Comparison of ENCODE assay signal across 15 cellular contexts in genomic region chr13:43245374-43245964, GRCh38.
A peak's percentile ranks its signal among the peaks of the same experiment; 100 is the strongest.
DNase-seq lines count a peak whose midpoint lies in the region; TF ChIP-seq lines count a peak whose summit lies in the region.
"Had no signal": no experiment of that assay in that cellular context is flagged by ENCODE, and none has a peak within 500 bp of the region (broad histone marks: within the 10 kb centered on the region; RNA-seq: fewer than 3 reads in every experiment).

No MANE protein-coding gene starts in this region.

- TF ChIP-seq CTCF in cardiac fibroblast (IDR thresholded peaks at IDR 0.05; ENCODE audit: low read depth, low read length) = no peak

- peak; percentile 49 for DNase-seq in AG08396 (ENCODE audit: low spot score)
- DNase-seq in M059J (ENCODE audit: low read depth) = peak; percentile 75
- DNase-seq in cardiac fibroblast (ENCODE audit: low read depth in 2 of 2) = peak; percentile 60 to 91
- peak; percentile 89 for DNase-seq in iris pigment epithelial cell (ENCODE audit: low read depth)
- no peak for DNase-seq in D341Med (ENCODE audit: low spot score)
- DNase-seq in 8988T = no peak
- DNase-seq in NCI-H1694 (lab: John Stamatoyannopoulos, UW) = no peak
- no peak for DNase-seq in NCI-H524 treated with DMSO at 0.1 percent for 48 hours (lab: John Stamatoyannopoulos, UW)
- DNase-seq: activated CD8-positive, alpha-beta memory T cell treated with anti-CD3 and anti-CD28 coated beads, Interleukin-2, amount 50 U/mL, for 4 hours; activated naive CD4-positive, alpha-beta T cell treated with anti-CD3 and anti-CD28 coated beads, Interleukin-2, amount 10 ng/mL, durations not matched to agents 7 days and 5 days; cerebellar nuclear complex; islet precursor cell; mucosa of descending colon; NCI-H1092; T-cell had no signal

- H3K4me3 ChIP-seq in cardiac fibroblast (replicated peaks in 1 of 2; ENCODE audit: low read depth in 2 of 2, low read length in 2 of 2) = no peak overlapping the region
- H3K4me3 ChIP-seq: mucosa of descending colon had no signal

Comparison
In these comparisons a context has a peak if more than half of its experiments do, and no peak if none do; other contexts are left out.
1. DNase-seq: peak in AG08396 (single experiment), M059J (single experiment), cardiac fibroblast (2 of 2) and iris pigment epithelial cell (single experiment); none in D341Med (single experiment), 8988T (single experiment), NCI-H1694 (single experiment) and NCI-H524 treated with DMSO at 0.1 percent for 48 hours (single experiment).